In genomic region chr4:752196-752861, GRCh38 we compare ENCODE assay signal across 27 cellular contexts. TPM values are rescaled to one million over a fixed set of nuclear protein-coding genes. Genes with fewer than 3 reads are reported as not detected.
A peak's percentile ranks its signal among the peaks of the same experiment; 100 is the strongest.
DNase-seq lines count a peak whose midpoint lies in the region; ATAC-seq, FAIRE-seq and TF ChIP-seq lines count a peak whose summit lies in the region.
"Had no signal": no experiment of that assay in that cellular context is flagged by ENCODE, and none has a peak within 500 bp of the region (broad histone marks: within the 10 kb centered on the region; RNA-seq: fewer than 3 reads in every experiment).

No MANE protein-coding gene starts in this region.

- WGBS in HepG2 (ENCODE audit: low lambda C conversion rate): 96% methylated on average over 21 of the region's 25 CpGs
- WGBS in right lobe of liver (ENCODE audit: insufficient coverage, low coverage, low lambda C conversion rate, missing lambda C conversion rate): 94% methylated on average over 11 of the region's 25 CpGs

- peaks cover 18% of the 10 kb centered on the region for H3K4me1 Mint-ChIP-seq in glutamatergic neuron (ENCODE audit: low read depth, unreplicated experiment)
- peaks cover 9% of the 10 kb centered on the region in 2 donors for H3K4me1 Mint-ChIP-seq in stimulated activated naive B cell treated with anti-CD40 and anti-IgM and Interleukin-4, amounts not matched to agents 10 μg/mL and 1 μg/mL and 100 μg/mL, for 72 hours
- H3K4me1 Mint-ChIP-seq: endodermal cell had no signal

- H3K4me2 ChIP-seq in HepG2 (ENCODE audit: low read depth, low read length): no peak overlapping the region

- no peak overlapping the region for H3K9ac ChIP-seq in HepG2 (ENCODE audit: insufficient read depth, low read depth, low read length)
- H3K9ac ChIP-seq: parathyroid adenoma had no signal

- H3K4me3 ChIP-seq in HepG2 (replicated peaks in 1 of 3; ENCODE audit: insufficient read depth in 1 of 3, low read depth in 2 of 3, low read length in 3 of 3): no peak overlapping the region
- H3K4me3 ChIP-seq in right lobe of liver: no peak overlapping the region
- H3K4me3 ChIP-seq in SJCRH30: peak overlapping the region; percentile 6
- H3K4me3 ChIP-seq: colonic mucosa, sigmoid colon, thoracic aorta, vagina had no signal

- peaks cover 25% of the 10 kb centered on the region for H3K9me3 Mint-ChIP-seq in glutamatergic neuron (ENCODE audit: unreplicated experiment)
- no peaks in the 10 kb centered on the region for H3K9me3 Mint-ChIP-seq in stimulated activated naive B cell treated with anti-CD40 and anti-IgM and Interleukin-4, amounts not matched to agents 10 μg/mL and 1 μg/mL and 100 μg/mL, for 72 hours
- H3K9me3 Mint-ChIP-seq: activated T-cell treated with anti-CD3 and anti-CD28 coated beads, Interleukin-2, amount 50 U/mL, for 72 hours; CD4-positive, CD25-positive, alpha-beta regulatory T cell; naive B cell had no signal

- H3K36me3 ChIP-seq in HepG2 (replicated peaks in 1 of 2; ENCODE audit: control insufficient read depth in 1 of 2, insufficient read depth in 2 of 2, low read length in 2 of 2): peaks cover 14 to 64% of the 10 kb centered on the region in 2 experiments; a peak in 4 of 5 replicates
- H3K36me3 ChIP-seq in right lobe of liver: peaks cover 0 to 20% (median 3%) of the 10 kb centered on the region in 4 donors
- peaks cover 66% of the 10 kb centered on the region for H3K36me3 ChIP-seq in SJCRH30
- H3K36me3 ChIP-seq: colonic mucosa had no signal

- no peaks in the 10 kb centered on the region for H3K79me2 ChIP-seq in HepG2 (ENCODE audit: insufficient read depth, low read length)
- H3K79me2 ChIP-seq: parathyroid adenoma had no signal

- H3K4me3 Mint-ChIP-seq in glutamatergic neuron (ENCODE audit: unreplicated experiment): peak overlapping the region; percentile 35
- no peak overlapping the region for H3K4me3 Mint-ChIP-seq in stimulated activated naive B cell treated with anti-CD40 and anti-IgM and Interleukin-4, amounts not matched to agents 10 μg/mL and 1 μg/mL and 100 μg/mL, for 72 hours
- H3K4me3 Mint-ChIP-seq: activated T-cell treated with anti-CD3 and anti-CD28 coated beads, Interleukin-2, amount 50 U/mL, for 72 hours; endodermal cell had no signal

- peaks cover 8% of the 10 kb centered on the region for H3K36me3 Mint-ChIP-seq in glutamatergic neuron (ENCODE audit: unreplicated experiment)
- peaks cover 31 to 60% of the 10 kb centered on the region in 2 donors for H3K36me3 Mint-ChIP-seq in stimulated activated naive B cell treated with anti-CD40 and anti-IgM and Interleukin-4, amounts not matched to agents 10 μg/mL and 1 μg/mL and 100 μg/mL, for 72 hours
- H3K36me3 Mint-ChIP-seq: naive B cell had no signal

- H3K9me3 ChIP-seq in HepG2 (ENCODE audit: low read length) (no peaks in the 10 kb centered on the region), right lobe of liver (no peaks in the 10 kb centered on the region), SJCRH30 (replicated peaks) (no peaks in the 10 kb centered on the region)
- H3K9me3 ChIP-seq: colonic mucosa, sigmoid colon, vagina had no signal

- intact Hi-C loops in HepG2 (cut with micrococcal nuclease; ENCODE audit: unreplicated experiment): no loop called here
- intact Hi-C loops in right lobe of liver (cut with DNase I): loop anchor here in 1 of 2 donors (10.0 kb wide), 1 partner anchor 112 kb away; no protein-coding TSS in a partner anchor

- no TSS peak for BruUV-seq in HepG2 (replicated peaks; lab: Mats Ljungman, UMichigan)

- H3K27me3 ChIP-seq in HepG2 (ENCODE audit: control insufficient read depth in 1 of 2, insufficient read depth in 2 of 2, low read length in 2 of 2) (no peaks in the 10 kb centered on the region; a peak in 1 of 5 replicates), right lobe of liver (no peaks in the 10 kb centered on the region), SJCRH30 (no peaks in the 10 kb centered on the region)
- H3K27me3 ChIP-seq: colonic mucosa, sigmoid colon, vagina had no signal

- CTCF ChIA-PET in HepG2 (lab: Yijun Ruan, JAX; ENCODE audit: low intra/inter-chr PET ratio, low total read pairs): no interaction called here

- TF ChIP-seq CTCF in HepG2 (CRISPR knock-in tag; IDR thresholded peaks at IDR 0.05) (no peak), right lobe of liver (IDR thresholded peaks at IDR 0.05) (no peak), glutamatergic neuron (IDR thresholded peaks at IDR 0.05; ENCODE audit: partially characterized antibody, unreplicated experiment) (no peak)

- H3K27me3 Mint-ChIP-seq in glutamatergic neuron (ENCODE audit: unreplicated experiment): peaks cover 10% of the 10 kb centered on the region
- no peaks in the 10 kb centered on the region for H3K27me3 Mint-ChIP-seq in stimulated activated naive B cell treated with anti-CD40 and anti-IgM and Interleukin-4, amounts not matched to agents 10 μg/mL and 1 μg/mL and 100 μg/mL, for 72 hours
- H3K27me3 Mint-ChIP-seq: CD4-positive, CD25-positive, alpha-beta regulatory T cell; naive B cell had no signal

- FAIRE-seq in HepG2 (lab: Jason Lieb, UNC): no peak
- FAIRE-seq: GM18507 had no signal

- TF ChIP-seq EP300 in HepG2 (IDR thresholded peaks at IDR 0.05; ENCODE audit: low read depth in 2 of 2, low read length in 2 of 2): no peak
- TF ChIP-seq EP300 in HepG2 (CRISPR knock-in tag; IDR thresholded peaks at IDR 0.05; ENCODE audit: borderline replicate concordance): no peak

- H2AFZ ChIP-seq in HepG2 (ENCODE audit: low read length): no peak overlapping the region
- H2AFZ ChIP-seq: parathyroid adenoma had no signal

- DNase-seq in HepG2 (ENCODE audit: low spot score): no peak
- DNase-seq in right lobe of liver: no peak
- peak; percentile 89 to 92 for DNase-seq in SJCRH30
- no peak for DNase-seq in glutamatergic neuron
- DNase-seq in stimulated activated naive B cell treated with anti-CD40 and anti-IgM and Interleukin-4, amounts not matched to agents 10 μg/mL and 1 μg/mL and 100 μg/mL, for 72 hours: no peak
- no peak for DNase-seq in activated gamma-delta T cell (lab: John Stamatoyannopoulos, UW)
- DNase-seq: activated CD4-positive, alpha-beta T cell treated with anti-CD3 and anti-CD28 coated beads for 4 hours; activated naive CD4-positive, alpha-beta T cell treated with anti-CD3 and anti-CD28 coated beads, Interleukin-2, amount 50 U/mL, for 16 hours; activated T-cell treated with anti-CD3 and anti-CD28 coated beads, Interleukin-2, amount 50 U/mL, for 72 hours; CD4-positive, CD25-positive, alpha-beta regulatory T cell; colonic mucosa; endodermal cell; kidney glomerular epithelial cell; mammary epithelial cell; MV-4-11; naive B cell; NCI-H2029 treated with DMSO at 0.1 percent for 48 hours; SIG-M5; sigmoid colon; T-helper 1 cell had no signal

- peak overlapping the region; percentile 77 for H3K27ac Mint-ChIP-seq in glutamatergic neuron (ENCODE audit: unreplicated experiment)
- H3K27ac Mint-ChIP-seq in stimulated activated naive B cell treated with anti-CD40 and anti-IgM and Interleukin-4, amounts not matched to agents 10 μg/mL and 1 μg/mL and 100 μg/mL, for 72 hours: peak overlapping the region; percentile 17
- H3K27ac Mint-ChIP-seq: activated T-cell treated with anti-CD3 and anti-CD28 coated beads, Interleukin-2, amount 50 U/mL, for 72 hours; CD4-positive, CD25-positive, alpha-beta regulatory T cell; endodermal cell had no signal

- H4K20me1 ChIP-seq in HepG2 (ENCODE audit: insufficient read depth, low read length): peaks cover 4% of the 10 kb centered on the region; the same call in 1 of the 2 replicates

- POLR2A ChIA-PET in HepG2 (lab: Yijun Ruan, JAX): interaction anchor here (1.3 kb wide), 1 partner anchor 30 kb away, joined by 6 read pairs; no protein-coding TSS in a partner anchor

- ATAC-seq in HepG2: no peak
- no peak for ATAC-seq in right lobe of liver
- no peak for ATAC-seq in stimulated activated naive B cell treated with anti-CD40 and anti-IgM and Interleukin-4, amounts not matched to agents 10 μg/mL and 1 μg/mL and 100 μg/mL, for 72 hours (replicated peaks)
- ATAC-seq in GM21529 (IDR thresholded peaks at IDR 0.05; ENCODE audit: unreplicated experiment): no peak
- ATAC-seq in HG03469 (IDR thresholded peaks at IDR 0.05; ENCODE audit: unreplicated experiment): no peak
- ATAC-seq: activated T-cell treated with anti-CD3 and anti-CD28 coated beads, Interleukin-2, amount 50 U/mL, for 72 hours; HCT116 had no signal

- in situ Hi-C loops in HepG2 (cut with HindIII; ENCODE audit: extremely low pct_ligation_motif_present, low pct_unique_long_range_greater_than_20kb): no loop called here

- H3K4me1 ChIP-seq in HepG2 (ENCODE audit: insufficient read depth, low read length): no peaks in the 10 kb centered on the region
- no peaks in the 10 kb centered on the region for H3K4me1 ChIP-seq in right lobe of liver
- peaks cover 20% of the 10 kb centered on the region for H3K4me1 ChIP-seq in SJCRH30
- H3K4me1 ChIP-seq: colonic mucosa, parathyroid adenoma, vagina had no signal

- H3K27ac ChIP-seq in HepG2 (ENCODE audit: extremely low read length, insufficient read depth, low read length): no peak overlapping the region
- H3K27ac ChIP-seq in right lobe of liver: no peak overlapping the region
- H3K27ac ChIP-seq in SJCRH30: peak overlapping the region; percentile 84
- H3K27ac ChIP-seq: colonic mucosa, parathyroid adenoma, sigmoid colon, thoracic aorta, vagina had no signal

- TF ChIP-seq POLR2A in HepG2 (IDR thresholded peaks at IDR 0.05; ENCODE audit: insufficient read depth in 1 of 2, low read depth in 2 of 2, low read length in 2 of 2) (no peak), right lobe of liver (IDR thresholded peaks at IDR 0.05) (no peak)

- no peak for TF ChIP-seq RAD21 in HepG2 (CRISPR knock-in tag; IDR thresholded peaks at IDR 0.05)

RNA-seq across cellular contexts. Expression of gene PCGF3, which starts 46.7 kb away (rescaled TPM):
- 24.2 and 28.6 TPM in 2 replicates for total RNA-seq in HepG2 (2016; rRNA removed; fragmentation: Illumina TruSeq; extraction: Trizol)
- 16.2 and 16.7 TPM in 2 replicates for total RNA-seq in HepG2 (2016; cell fraction: cytosol; rRNA removed; fragmentation: Illumina TruSeq; extraction: Trizol; ENCODE audit: low read depth)
- total RNA-seq in HepG2 (2016; cell fraction: insoluble cytoplasmic fraction; rRNA removed; fragmentation: Illumina TruSeq; extraction: Trizol): 22.5 and 27.7 TPM in 2 replicates
- total RNA-seq in HepG2 (2016; cell fraction: membrane; rRNA removed; fragmentation: Illumina TruSeq; extraction: Trizol): 36.9 and 38.9 TPM in 2 replicates
- 40.6 and 42.6 TPM in 2 replicates for total RNA-seq in HepG2 (2016; cell fraction: nucleus; rRNA removed; fragmentation: Illumina TruSeq; extraction: Trizol)
- polyA plus RNA-seq in HepG2 (2011; rRNA removed): 66.2 and 80.8 TPM in 2 replicates
- polyA plus RNA-seq in HepG2 (2011; cell fraction: cytosol; rRNA removed): 32.3 and 37.9 TPM in 2 replicates
- polyA plus RNA-seq in HepG2 (2011; cell fraction: nucleus; rRNA removed): 406 and 428 TPM in 2 replicates
- 37.8 and 47.7 TPM in 2 replicates for polyA plus RNA-seq in HepG2 (2012)
- 13.4 and 15.5 TPM in 2 replicates for polyA plus RNA-seq in HepG2 (2016; cell fraction: cytosol; fragmentation: Illumina TruSeq; extraction: Trizol; ENCODE audit: low read depth)
- polyA plus RNA-seq in HepG2 (2016; cell fraction: insoluble cytoplasmic fraction; fragmentation: Illumina TruSeq; extraction: Trizol; ENCODE audit: low read depth): 20.0 and 26.4 TPM in 2 replicates
- polyA plus RNA-seq in HepG2 (2016; cell fraction: membrane; fragmentation: Illumina TruSeq; extraction: Trizol; ENCODE audit: low read depth): 26.7 and 30.4 TPM in 2 replicates
- polyA plus RNA-seq in HepG2 (2016; cell fraction: nucleus; fragmentation: Illumina TruSeq; extraction: Trizol; ENCODE audit: insufficient read depth, low read depth): 92.0 and 96.8 TPM in 2 replicates
- polyA minus RNA-seq in HepG2 (2011; rRNA and poly(A)+ RNA removed; ENCODE audit: low replicate concordance): 38.9 and 82.6 TPM in 2 replicates
- polyA minus RNA-seq in HepG2 (2011; cell fraction: cytosol; rRNA and poly(A)+ RNA removed): 18.1 and 23.5 TPM in 2 replicates
- 119 and 121 TPM in 2 replicates for polyA minus RNA-seq in HepG2 (2011; cell fraction: nucleus; rRNA and poly(A)+ RNA removed)
- total RNA-seq in right lobe of liver: 10 to 100 TPM; 13.0 to 23.5 (median 14.7) TPM
- 50.3 and 60.4 TPM in 2 replicates for total RNA-seq in SJCRH30 (2014; rRNA removed; shearing (Covaris generic))
- 122 TPM for total RNA-seq in glutamatergic neuron (ENCODE audit: unreplicated experiment)

Comparison
In these comparisons a context has a peak if more than half of its experiments do, and no peak if none do; other contexts are left out.
1. DNase-seq: peak in SJCRH30 (2 of 2); none in HepG2 (single experiment), right lobe of liver (0 of 3), glutamatergic neuron (single experiment), stimulated activated naive B cell treated with anti-CD40 and anti-IgM and Interleukin-4, amounts not matched to agents 10 μg/mL and 1 μg/mL and 100 μg/mL, for 72 hours (single experiment) and activated gamma-delta T cell (single experiment).